ENCODE assay signal across 8 cellular contexts in the genomic region with DNA sequence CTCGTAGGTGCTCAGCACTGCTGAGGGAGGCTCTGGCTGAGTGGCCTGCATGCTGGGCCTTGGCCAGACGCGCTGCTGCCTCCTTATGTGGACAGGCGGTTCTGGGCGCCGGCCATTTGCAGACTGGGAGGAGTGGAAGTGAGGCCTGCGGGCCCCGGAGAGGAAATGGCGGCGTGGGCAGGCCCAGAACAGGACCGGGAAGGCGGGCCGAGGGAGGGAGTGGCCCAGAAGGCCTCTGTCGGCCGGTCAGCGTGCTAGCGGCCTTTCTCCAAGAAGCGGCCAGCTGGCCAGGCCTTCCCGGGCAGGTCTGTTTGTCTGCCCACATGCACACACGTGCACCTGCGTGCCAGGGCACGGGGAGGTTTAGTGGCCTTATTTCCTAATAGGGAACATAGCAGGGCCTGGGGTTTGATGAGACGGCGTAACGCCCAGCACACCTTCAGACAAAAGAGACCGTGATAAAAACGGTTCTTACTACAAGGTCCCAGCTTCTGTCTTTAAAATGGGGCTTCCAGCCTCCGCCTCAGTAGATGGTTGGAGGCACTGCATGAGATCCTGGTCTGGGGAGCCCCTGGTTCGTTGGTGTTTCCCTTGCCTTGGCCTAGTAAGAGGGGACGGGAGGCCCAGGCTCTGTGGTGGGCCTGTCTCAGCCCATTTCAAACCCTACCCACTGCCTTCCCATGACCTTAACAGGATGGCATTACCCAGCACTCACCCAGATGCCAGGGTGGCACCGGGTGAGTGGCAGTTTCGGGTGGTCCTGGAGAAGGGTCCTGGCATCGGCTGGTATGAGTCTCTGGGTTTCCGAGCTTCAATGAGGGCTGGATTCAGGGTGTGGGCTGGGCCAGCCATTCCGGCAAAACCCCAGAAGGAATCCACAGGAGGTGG.
DNase-seq lines count a peak whose midpoint lies in the region; ATAC-seq, FAIRE-seq and TF ChIP-seq lines count a peak whose summit lies in the region.

No MANE protein-coding gene starts in this region.

- intact Hi-C loops in prostate gland (cut with DNase I) = no loop called here

- DNase-seq in COLO668 (lab: John Stamatoyannopoulos, UW; ENCODE audit: unreplicated experiment) (peak; percentile 80), fibroblast of villous mesenchyme (ENCODE audit: low read depth) (peak; percentile 89), prostate gland (ENCODE audit: low spot score) (peak; percentile 91), GM19239 (ENCODE audit: insufficient read length, low spot score) (no peak), NCI-H128 (lab: John Stamatoyannopoulos, UW; ENCODE audit: unreplicated experiment) (no peak)
- DNase-seq in activated naive CD8-positive, alpha-beta T cell treated with anti-CD3 and anti-CD28 coated beads, Interleukin-2, amount 50 U/mL, for 24 hours = no peak

- peak overlapping the region; percentile 96 to 99 for H3K27ac ChIP-seq in prostate gland

- TF ChIP-seq CTCF in fibroblast of villous mesenchyme (IDR thresholded peaks at IDR 0.05; ENCODE audit: insufficient read depth, low read depth, low read length) (no peak), prostate gland (IDR thresholded peaks at IDR 0.05) (no peak)

- H3K27me3 ChIP-seq in prostate gland (replicated peaks; ENCODE audit: insufficient read depth) = no peaks in the 10 kb centered on the region

- H3K4me3 Mint-ChIP-seq in activated naive CD8-positive, alpha-beta T cell treated with anti-CD3 and anti-CD28 coated beads, Interleukin-2, amount 50 U/mL, for 24 hours = no peak overlapping the region

- H3K4me3 ChIP-seq in fibroblast of villous mesenchyme (ENCODE audit: low read depth, low read length) (peak overlapping the region; percentile 93), prostate gland (peak overlapping the region in 1 of 2 donors; percentile 7)

- 40% methylated on average over 35 of the region's 35 CpGs for WGBS in prostate gland

- peak; percentile 14 for ATAC-seq in SK-N-SH treated with all-trans-retinoic acid at 6 μM for 48 hours
- no peak for ATAC-seq in activated naive CD8-positive, alpha-beta T cell treated with anti-CD3 and anti-CD28 coated beads, Interleukin-2, amount 50 U/mL, for 24 hours
- no peak for ATAC-seq in GM18520 (IDR thresholded peaks at IDR 0.05; ENCODE audit: unreplicated experiment)

- H3K36me3 ChIP-seq in prostate gland = no peaks in the 10 kb centered on the region

- H3K4me1 ChIP-seq in prostate gland (replicated peaks) = peaks cover 61% of the 10 kb centered on the region

- TF ChIP-seq POLR2A in prostate gland (IDR thresholded peaks at IDR 0.05) = peak; percentile 39

- no peaks in the 10 kb centered on the region for H3K27me3 Mint-ChIP-seq in activated naive CD8-positive, alpha-beta T cell treated with anti-CD3 and anti-CD28 coated beads, Interleukin-2, amount 50 U/mL, for 24 hours

- H3K4me1 Mint-ChIP-seq in activated naive CD8-positive, alpha-beta T cell treated with anti-CD3 and anti-CD28 coated beads, Interleukin-2, amount 50 U/mL, for 24 hours = peaks cover 4% of the 10 kb centered on the region

- H3K36me3 Mint-ChIP-seq in activated naive CD8-positive, alpha-beta T cell treated with anti-CD3 and anti-CD28 coated beads, Interleukin-2, amount 50 U/mL, for 24 hours (ENCODE audit: low read depth) = no peaks in the 10 kb centered on the region

- FAIRE-seq in GM19239 (lab: Jason Lieb, UNC) = no peak

- H3K9me3 ChIP-seq in prostate gland = no peaks in the 10 kb centered on the region

- no peaks in the 10 kb centered on the region for H3K9me3 Mint-ChIP-seq in activated naive CD8-positive, alpha-beta T cell treated with anti-CD3 and anti-CD28 coated beads, Interleukin-2, amount 50 U/mL, for 24 hours

- H3K27ac Mint-ChIP-seq in activated naive CD8-positive, alpha-beta T cell treated with anti-CD3 and anti-CD28 coated beads, Interleukin-2, amount 50 U/mL, for 24 hours = no peak overlapping the region

TF ChIP-seq in SK-N-SH treated with all-trans-retinoic acid at 6 μM for 48 hours, 23 proteins besides CTCF, POLR2A, EP300 and RAD21:
- TF ChIP-seq TCF4 (CRISPR knock-in tag; IDR thresholded peaks at IDR 0.05; ENCODE audit: borderline replicate concordance) = peak; percentile 48; the same call in 1 of the 2 replicates
- no peak for TF ChIP-seq BACH2 (CRISPR knock-in tag; IDR thresholded peaks at IDR 0.05; ENCODE audit: borderline replicate concordance)
- TF ChIP-seq, protein P1, sequence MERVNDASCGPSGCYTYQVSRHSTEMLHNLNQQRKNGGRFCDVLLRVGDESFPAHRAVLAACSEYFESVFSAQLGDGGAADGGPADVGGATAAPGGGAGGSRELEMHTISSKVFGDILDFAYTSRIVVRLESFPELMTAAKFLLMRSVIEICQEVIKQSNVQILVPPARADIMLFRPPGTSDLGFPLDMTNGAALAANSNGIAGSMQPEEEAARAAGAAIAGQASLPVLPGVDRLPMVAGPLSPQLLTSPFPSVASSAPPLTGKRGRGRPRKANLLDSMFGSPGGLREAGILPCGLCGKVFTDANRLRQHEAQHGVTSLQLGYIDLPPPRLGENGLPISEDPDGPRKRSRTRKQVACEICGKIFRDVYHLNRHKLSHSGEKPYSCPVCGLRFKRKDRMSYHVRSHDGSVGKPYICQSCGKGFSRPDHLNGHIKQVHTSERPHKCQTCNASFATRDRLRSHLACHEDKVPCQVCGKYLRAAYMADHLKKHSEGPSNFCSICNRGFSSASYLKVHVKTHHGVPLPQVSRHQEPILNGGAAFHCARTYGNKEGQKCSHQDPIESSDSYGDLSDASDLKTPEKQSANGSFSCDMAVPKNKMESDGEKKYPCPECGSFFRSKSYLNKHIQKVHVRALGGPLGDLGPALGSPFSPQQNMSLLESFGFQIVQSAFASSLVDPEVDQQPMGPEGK (CRISPR knock-in tag; IDR thresholded peaks at IDR 0.05; ENCODE audit: borderline replicate concordance) = peak; percentile 13; the same call in 1 of the 2 replicates
- 0 out of 2 replicates have a peak, but pooled peaks have one; percentile 36 for TF ChIP-seq CSDC2 (CRISPR knock-in tag; IDR thresholded peaks at IDR 0.05)
- peak; percentile 73; the same call in 1 of the 2 replicates for TF ChIP-seq ZFP3 (CRISPR knock-in tag; IDR thresholded peaks at IDR 0.05)

Comparison
In these comparisons a context has a peak if more than half of its experiments do, and no peak if none do; other contexts are left out.
1. DNase-seq: peak in COLO668 (single experiment), fibroblast of villous mesenchyme (single experiment) and prostate gland (single experiment); none in activated naive CD8-positive, alpha-beta T cell treated with anti-CD3 and anti-CD28 coated beads, Interleukin-2, amount 50 U/mL, for 24 hours (single experiment), GM19239 (single experiment) and NCI-H128 (single experiment).